In the genomic region with DNA sequence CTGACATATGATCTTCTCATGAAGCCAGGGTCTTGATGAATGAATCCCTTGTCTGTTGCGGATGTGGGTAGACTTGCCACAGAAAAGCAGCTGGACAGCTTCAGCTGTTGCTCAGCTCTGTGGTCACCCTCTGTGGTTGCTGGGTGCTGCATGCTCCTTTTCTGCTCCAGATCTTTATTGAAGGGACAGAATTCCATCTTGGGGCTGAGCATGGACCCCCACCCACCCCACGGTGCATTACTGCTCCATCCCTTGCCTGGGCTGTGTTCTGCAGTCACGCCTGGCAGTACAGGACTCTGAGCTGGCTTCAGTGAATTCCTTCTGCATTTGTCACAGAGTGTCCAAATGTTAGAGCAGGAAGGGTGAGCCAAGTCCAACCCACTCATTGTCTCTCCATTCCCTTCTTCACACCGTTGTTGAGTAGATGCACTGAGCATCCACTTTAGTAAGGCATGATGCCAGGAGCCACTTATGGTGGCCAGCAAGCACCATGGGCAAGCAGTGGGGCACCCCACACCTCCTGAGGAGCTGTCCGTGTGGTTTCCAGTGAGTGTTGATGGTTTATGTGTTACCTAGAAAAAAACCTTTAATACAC, we compare ENCODE assay signal across 8 cellular contexts. TPM values are rescaled to one million over a fixed set of nuclear protein-coding genes. Genes with fewer than 3 reads are reported as not detected.
DNase-seq lines count a peak whose midpoint lies in the region; ATAC-seq and TF ChIP-seq lines count a peak whose summit lies in the region.

No MANE protein-coding gene starts in this region.

- WGBS in transverse colon (ENCODE audit: low coverage in 1 of 2), 2 donors: 47 to 80% methylated on average over 1 to 5 of the region's 5 CpGs

- H3K4me1 Mint-ChIP-seq in activated naive CD4-positive, alpha-beta T cell treated with anti-CD3 and anti-CD28 coated beads, Interleukin-2, amount 10 ng/mL, durations not matched to agents 7 days and 5 days: peaks cover 6% of the 10 kb centered on the region

- TF ChIP-seq CTCF in omental fat pad (IDR thresholded peaks at IDR 0.05): no peak
- TF ChIP-seq CTCF in transverse colon (IDR thresholded peaks at IDR 0.05): no peak

- no peaks in the 10 kb centered on the region for H3K9me3 Mint-ChIP-seq in activated naive CD4-positive, alpha-beta T cell treated with anti-CD3 and anti-CD28 coated beads, Interleukin-2, amount 10 ng/mL, durations not matched to agents 7 days and 5 days

- no peak overlapping the region for H3K4me3 Mint-ChIP-seq in activated naive CD4-positive, alpha-beta T cell treated with anti-CD3 and anti-CD28 coated beads, Interleukin-2, amount 10 ng/mL, durations not matched to agents 7 days and 5 days

- peak; percentile 63 for ATAC-seq in omental fat pad (ENCODE audit: low FRiP score)
- ATAC-seq in HG02870 (IDR thresholded peaks at IDR 0.05; ENCODE audit: unreplicated experiment): no peak

- H3K36me3 Mint-ChIP-seq in activated naive CD4-positive, alpha-beta T cell treated with anti-CD3 and anti-CD28 coated beads, Interleukin-2, amount 10 ng/mL, durations not matched to agents 7 days and 5 days: no peaks in the 10 kb centered on the region

- intact Hi-C loops in transverse colon (cut with DNase I; ENCODE audit: low total_unique reads): no loop called here

- CTCF ChIA-PET in activated naive CD4-positive, alpha-beta T cell treated with anti-CD3 and anti-CD28 coated beads, Interleukin-2, amount 10 ng/mL, durations not matched to agents 7 days and 5 days (lab: Charles Lee): no interaction called here

- H3K27me3 Mint-ChIP-seq in activated naive CD4-positive, alpha-beta T cell treated with anti-CD3 and anti-CD28 coated beads, Interleukin-2, amount 10 ng/mL, durations not matched to agents 7 days and 5 days: peaks cover 13% of the 10 kb centered on the region

- in situ Hi-C loops in transverse colon (cut with MboI; ENCODE audit: low pct_ligation_motif_present in 1 of 4, low pct_unique_long_range_greater_than_20kb in 1 of 4, low sequenced_read_pairs in 3 of 4): no loop called here

- no peaks in the 10 kb centered on the region for H3K36me3 ChIP-seq in transverse colon

- no peak overlapping the region for H3K27ac ChIP-seq in transverse colon

- H3K4me1 ChIP-seq in transverse colon: peaks cover 0 to 15% (median under 1%) of the 10 kb centered on the region in 4 donors

- H3K27ac Mint-ChIP-seq in activated naive CD4-positive, alpha-beta T cell treated with anti-CD3 and anti-CD28 coated beads, Interleukin-2, amount 10 ng/mL, durations not matched to agents 7 days and 5 days: no peak overlapping the region

- H3K27me3 ChIP-seq in transverse colon: no peaks in the 10 kb centered on the region

- no peak for TF ChIP-seq EP300 in transverse colon (IDR thresholded peaks at IDR 0.05; ENCODE audit: low read depth)

- no peak for TF ChIP-seq POLR2A in transverse colon (IDR thresholded peaks at IDR 0.05)

- peak; percentile 94 for DNase-seq in ELR (ENCODE audit: low read depth)
- DNase-seq in NCI-H2029 treated with DMSO at 0.1 percent for 48 hours (lab: John Stamatoyannopoulos, UW): peak; percentile 77
- DNase-seq in epidermal melanocyte (ENCODE audit: insufficient read length, low spot score): peak; percentile 79
- no peak for DNase-seq in omental fat pad (ENCODE audit: low spot score)
- DNase-seq in NCI-H187 treated with DMSO at 0.1 percent for 48 hours (lab: John Stamatoyannopoulos, UW): no peak
- no peak for DNase-seq in activated naive CD4-positive, alpha-beta T cell treated with anti-CD3 and anti-CD28 coated beads, Interleukin-2, amount 10 ng/mL, durations not matched to agents 7 days and 5 days
- DNase-seq in transverse colon: no peak

- no peaks in the 10 kb centered on the region for H3K9me3 ChIP-seq in transverse colon

- no peak overlapping the region for H3K4me3 ChIP-seq in transverse colon

RNA-seq across cellular contexts. Expression of a gene that starts 14.5 kb away (rescaled TPM):
- not detected for total RNA-seq in omental fat pad
- total RNA-seq in transverse colon: 10 to 100 TPM in 3 of 4 donors, 1 to 10 TPM in 1; 7.6 to 28.8 (median 20.2) TPM

Comparison
In these comparisons a context has a peak if more than half of its experiments do, and no peak if none do; other contexts are left out.
1. DNase-seq: peak in ELR (single experiment), NCI-H2029 treated with DMSO at 0.1 percent for 48 hours (single experiment) and epidermal melanocyte (single experiment); none in omental fat pad (single experiment), NCI-H187 treated with DMSO at 0.1 percent for 48 hours (single experiment), activated naive CD4-positive, alpha-beta T cell treated with anti-CD3 and anti-CD28 coated beads, Interleukin-2, amount 10 ng/mL, durations not matched to agents 7 days and 5 days (single experiment) and transverse colon (single experiment).
2. RNA of a gene that starts 14.5 kb away (total RNA-seq): 7.6 to 28.8 TPM in transverse colon; not detected in omental fat pad; every median in the first group is over 4 times any median in the second.